ENCODE assay signal across 21 cellular contexts in the genomic region with DNA sequence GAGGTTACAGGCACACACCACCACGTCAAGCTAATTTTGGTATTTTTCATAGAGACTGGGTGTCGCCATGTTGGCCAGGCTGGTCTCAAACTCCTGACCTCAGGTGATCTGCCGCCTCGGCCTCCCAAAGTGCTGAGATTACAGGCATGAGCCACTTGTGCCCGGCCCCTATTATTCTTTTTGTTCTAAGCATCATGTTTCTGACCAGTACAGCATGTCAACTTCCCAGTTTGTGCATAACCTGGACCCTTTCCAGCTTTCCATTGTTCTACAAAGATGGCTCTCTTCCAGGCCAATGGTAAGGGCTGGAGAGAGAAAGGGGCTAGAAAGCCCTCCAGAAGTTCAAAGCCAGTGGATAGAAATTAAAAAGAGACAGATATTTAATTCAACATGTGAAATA.
A peak's percentile ranks its signal among the peaks of the same experiment; 100 is the strongest.
DNase-seq lines count a peak whose midpoint lies in the region; ATAC-seq and TF ChIP-seq lines count a peak whose summit lies in the region.
"Had no signal": no experiment of that assay in that cellular context is flagged by ENCODE, and none has a peak within 500 bp of the region (broad histone marks: within the 10 kb centered on the region; RNA-seq: fewer than 3 reads in every experiment).

No MANE protein-coding gene starts in this region.

- TF ChIP-seq EP300 in upper lobe of left lung (IDR thresholded peaks at IDR 0.05) = no peak

- intact Hi-C loops in heart right ventricle (cut with DNase I) = no loop called here

- H3K4me1 ChIP-seq in heart right ventricle (peaks cover 0 to 38% (median 2%) of the 10 kb centered on the region in 9 donors), right atrium auricular region (no peaks in the 10 kb centered on the region), upper lobe of left lung (peaks cover 6 to 14% (median 12%) of the 10 kb centered on the region in 4 donors)

- TF ChIP-seq CTCF in heart right ventricle (IDR thresholded peaks at IDR 0.05) (no peak), right atrium auricular region (IDR thresholded peaks at IDR 0.05) (no peak), upper lobe of left lung (IDR thresholded peaks at IDR 0.05) (no peak)

- no peaks in the 10 kb centered on the region for H3K27me3 ChIP-seq in heart right ventricle
- no peaks in the 10 kb centered on the region for H3K27me3 ChIP-seq in right atrium auricular region
- H3K27me3 ChIP-seq in upper lobe of left lung = no peaks in the 10 kb centered on the region

- DNase-seq in heart right ventricle (peak in 1 of 2 donors; percentile 63), right atrium auricular region (ENCODE audit: low spot score) (no peak), dermis blood vessel endothelial cell (peak; percentile 95), iris pigment epithelial cell (ENCODE audit: low read depth) (peak; percentile 58), upper lobe of left lung (no peak), AG20443 (ENCODE audit: low spot score) (no peak), hepatic stellate cell (ENCODE audit: low spot score) (no peak)
- DNase-seq: activated naive CD4-positive, alpha-beta T cell treated with Interleukin-2 at 50 U/mL for 16 hours; activated T-cell treated with anti-CD3 and anti-CD28 coated beads, Interleukin-2, amount 50 U/mL, for 24 hours; amniotic stem cell; CD4-positive, CD25-positive, alpha-beta regulatory T cell; cerebellar nuclear complex; effector CD4-positive, alpha-beta T cell; H7; NCI-H146; NCI-H748 treated with DMSO at 0.1 percent for 48 hours; stimulated activated CD4-positive, alpha-beta T cell treated with anti-CD3 and anti-CD28 coated beads, Interleukin-4, amount 100 ng/mL, for 1 hour; stimulated activated naive CD4-positive, alpha-beta T cell had no signal

- H3K36me3 ChIP-seq in heart right ventricle (no peaks in the 10 kb centered on the region), right atrium auricular region (no peaks in the 10 kb centered on the region), upper lobe of left lung (no peaks in the 10 kb centered on the region)
- H3K36me3 ChIP-seq: thoracic aorta had no signal

- ATAC-seq in heart right ventricle (peak; percentile 38 to 87 (median 76)), upper lobe of left lung (ENCODE audit: low FRiP score in 2 of 2) (no peak), HG03432 (IDR thresholded peaks at IDR 0.05; ENCODE audit: unreplicated experiment) (no peak)

- H3K4me3 ChIP-seq in heart right ventricle = no peak overlapping the region
- no peak overlapping the region for H3K4me3 ChIP-seq in right atrium auricular region
- no peak overlapping the region for H3K4me3 ChIP-seq in upper lobe of left lung
- H3K4me3 ChIP-seq: thoracic aorta had no signal

- TF ChIP-seq POLR2A in upper lobe of left lung (IDR thresholded peaks at IDR 0.05) = no peak

- 62 to 64% methylated on average over 5 of the region's 5 CpGs for WGBS in heart right ventricle, 2 donors
- 78 to 81% methylated on average over 5 of the region's 5 CpGs for WGBS in upper lobe of left lung, 2 donors

- H3K9me3 ChIP-seq in heart right ventricle (no peaks in the 10 kb centered on the region), right atrium auricular region (no peaks in the 10 kb centered on the region), upper lobe of left lung (no peaks in the 10 kb centered on the region)
- H3K9me3 ChIP-seq: thoracic aorta had no signal

- peak overlapping the region in 1 of 10 donors; percentile 35 for H3K27ac ChIP-seq in heart right ventricle
- no peak overlapping the region for H3K27ac ChIP-seq in right atrium auricular region
- H3K27ac ChIP-seq in upper lobe of left lung = peak overlapping the region in 3 of 4 donors; percentile 50 to 81 (median 72)
- H3K27ac ChIP-seq: HL-60, thoracic aorta had no signal

Comparison
In these comparisons a context has a peak if more than half of its experiments do, and no peak if none do; other contexts are left out.
1. ATAC-seq: peak in heart right ventricle (8 of 8); none in upper lobe of left lung (0 of 2) and HG03432 (single experiment).
2. DNase-seq: peak in dermis blood vessel endothelial cell (single experiment) and iris pigment epithelial cell (single experiment); none in right atrium auricular region (single experiment), upper lobe of left lung (0 of 2), AG20443 (single experiment) and hepatic stellate cell (single experiment).
3. H3K27ac ChIP-seq: peak in upper lobe of left lung (3 of 4); none in right atrium auricular region (0 of 2).